ENCODE assay signal across 8 cellular contexts in the genomic region with DNA sequence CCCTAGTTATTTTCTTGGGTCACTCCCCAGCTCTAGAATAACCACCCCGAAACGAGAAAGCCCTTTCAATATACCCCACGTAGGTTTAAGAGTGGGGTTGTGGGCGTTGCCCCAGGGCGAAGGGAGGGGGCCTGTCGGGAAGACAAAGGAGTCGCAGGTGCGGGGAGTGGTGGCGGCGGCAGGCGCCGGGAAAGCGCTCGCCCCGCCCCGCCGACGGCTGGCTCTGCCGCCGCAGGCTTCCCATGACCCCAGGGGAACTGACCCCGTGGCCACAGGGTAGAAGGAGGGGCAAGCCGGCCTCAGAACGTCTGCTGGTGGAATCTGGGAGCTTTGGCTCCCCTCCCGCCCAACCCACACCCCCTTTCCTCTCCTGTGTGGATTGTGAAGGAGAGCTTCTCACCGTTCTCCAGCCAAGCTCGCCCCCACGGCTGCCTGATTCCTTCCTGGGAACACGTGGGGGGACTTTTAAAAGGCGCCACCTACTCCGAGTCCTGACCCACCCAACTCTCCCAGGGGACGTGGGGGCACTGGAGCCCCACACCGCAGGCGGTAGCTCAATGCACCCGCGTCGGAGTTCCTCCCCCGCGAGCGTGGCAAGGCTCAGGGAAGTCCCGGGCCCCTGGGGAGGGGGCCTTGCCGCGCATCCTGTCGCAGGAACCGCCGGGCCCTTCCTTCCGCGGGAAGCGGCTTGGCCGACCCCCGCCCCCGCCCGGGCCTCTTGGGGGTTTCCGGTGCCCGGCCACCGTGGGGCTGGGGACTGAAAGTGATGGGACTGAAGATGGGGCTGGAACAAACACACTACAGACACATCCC. TPM values are rescaled to one million over a fixed set of nuclear protein-coding genes. Genes with fewer than 3 reads are reported as not detected.
DNase-seq lines count a peak whose midpoint lies in the region; ATAC-seq and TF ChIP-seq lines count a peak whose summit lies in the region.

No MANE protein-coding gene starts in this region.

- peak overlapping the region; percentile 98 for H3K27ac Mint-ChIP-seq in endodermal cell

- H3K27me3 ChIP-seq in AG04450 (ENCODE audit: control insufficient read depth, insufficient read depth, low read length) (no peaks in the 10 kb centered on the region), endodermal cell (ENCODE audit: control insufficient read depth, insufficient read depth, low read length, poor library complexity, severe bottlenecking) (no peaks in the 10 kb centered on the region)

- H3K27ac ChIP-seq in AG04450 (ENCODE audit: low read depth, low read length) = peak overlapping the region; percentile 96
- H3K27ac ChIP-seq in endodermal cell (ENCODE audit: low read depth, low read length) = peak overlapping the region; percentile 97

- no peaks in the 10 kb centered on the region for H3K27me3 Mint-ChIP-seq in endodermal cell (ENCODE audit: insufficient read depth)

- peaks cover 6% of the 10 kb centered on the region; the same call in 1 of the 2 replicates for H3K9me3 ChIP-seq in AG04450 (ENCODE audit: control insufficient read depth, insufficient read depth, low read length)
- no peaks in the 10 kb centered on the region for H3K9me3 ChIP-seq in endodermal cell (ENCODE audit: control insufficient read depth, low read length)

- H3K9ac ChIP-seq in endodermal cell (ENCODE audit: extremely low read depth, low read length, poor library complexity, severe bottlenecking) = peak overlapping the region; percentile 99

- no peak for TF ChIP-seq CTCF in AG04450 (IDR thresholded peaks at IDR 0.05; ENCODE audit: low read depth, low read length)
- TF ChIP-seq CTCF in GM20000 (IDR thresholded peaks at IDR 0.05; ENCODE audit: extremely low read depth, missing control alignments) = no peak
- no peak for TF ChIP-seq CTCF in endodermal cell (conservative IDR thresholded peaks at IDR 0.05)

- POLR2A ChIA-PET in AG04450 (lab: Yijun Ruan, JAX) = interaction anchor here (0.5 to 2.5 kb wide), 9 partner anchors 8 to 432 kb away, joined by 3 to 37 read pairs (median 4); no protein-coding TSS in a partner anchor

- H3K36me3 Mint-ChIP-seq in endodermal cell (ENCODE audit: low read depth) = peaks cover 13% of the 10 kb centered on the region

- CTCF ChIA-PET in AG04450 (lab: Charles Lee) = interaction anchor here (0.8 to 1.8 kb wide), 4 partner anchors 24 to 178 kb away, joined by 3 to 6 read pairs (median 4); no protein-coding TSS in a partner anchor

- no peak for DNase-seq in AG04450 (ENCODE audit: low read depth, low spot score)
- DNase-seq in GM20000 (ENCODE audit: low spot score) = peak; percentile 74
- DNase-seq in NCI-H526 treated with DMSO at 0.1 percent for 48 hours (lab: John Stamatoyannopoulos, UW) = peak; percentile 57
- peak in 2 of 3 experiments; percentile 16 to 77 for DNase-seq in activated CD8-positive, alpha-beta memory T cell treated with anti-CD3 and anti-CD28 coated beads for 48 hours (ENCODE audit: low read depth in 2 of 3, low spot score in 2 of 3)
- peak; percentile 94 for DNase-seq in endodermal cell
- DNase-seq in mesenteric fat pad (ENCODE audit: low spot score) = peak; percentile 95
- DNase-seq in stimulated activated naive CD8-positive, alpha-beta T cell treated with anti-CD3 and anti-CD28 coated beads, Interleukin-15, Interleukin-2, amounts not matched to agents 100 U/mL and 50 U/mL, for 24 hours = peak; percentile 88

- WGBS in endodermal cell (ENCODE audit: insufficient coverage in 1 of 2, insufficient read length in 1 of 2), 2 experiments = 4 to 6% methylated on average over 12 to 53 of the region's 55 CpGs

- H3K4me3 Mint-ChIP-seq in endodermal cell = peak overlapping the region; percentile 100

- peaks cover 7% of the 10 kb centered on the region for H3K4me1 ChIP-seq in endodermal cell (ENCODE audit: control insufficient read depth, insufficient read depth, low read length)

- H3K36me3 ChIP-seq in endodermal cell (ENCODE audit: control insufficient read depth, insufficient read depth, low read length) = no peaks in the 10 kb centered on the region

- peak; percentile 4 for ATAC-seq in stimulated activated naive CD8-positive, alpha-beta T cell treated with anti-CD3 and anti-CD28 coated beads, Interleukin-15, Interleukin-2, amounts not matched to agents 100 U/mL and 50 U/mL, for 24 hours
- no peak for ATAC-seq in HG03469 (IDR thresholded peaks at IDR 0.05; ENCODE audit: unreplicated experiment)

- H3K4me3 ChIP-seq in AG04450 (ENCODE audit: low read depth, low read length) = peak overlapping the region; percentile 97
- peak overlapping the region; percentile 82 for H3K4me3 ChIP-seq in endodermal cell (ENCODE audit: low read length)

- H3K4me1 Mint-ChIP-seq in endodermal cell = peaks cover 7% of the 10 kb centered on the region

- H3K9me3 Mint-ChIP-seq in endodermal cell = no peaks in the 10 kb centered on the region

RNA-seq across cellular contexts. Expression of gene IER2, which starts 5.5 kb away (rescaled TPM):
- polyA plus RNA-seq in AG04450 (2011; rRNA removed) = 15.3 and 21.3 TPM in 2 replicates
- 8.1 and 10.7 TPM in 2 replicates for polyA minus RNA-seq in AG04450 (2011; rRNA and poly(A)+ RNA removed)
- total RNA-seq in endodermal cell (10 to 100 TPM; 55.3 to 66.6 TPM), mesenteric fat pad (229 TPM)
- polyA plus RNA-seq in endodermal cell (2013, experiment 1 of 2) = 51.9 TPM
- 52.6 TPM for polyA plus RNA-seq in endodermal cell (2013, experiment 2 of 2)

RNA-seq across cellular contexts. Expression of gene STX10, which starts 5.5 kb away (rescaled TPM):
- polyA plus RNA-seq in AG04450 (2011; rRNA removed) = 47.9 and 57.6 TPM in 2 replicates
- 56.7 and 83.9 TPM in 2 replicates for polyA minus RNA-seq in AG04450 (2011; rRNA and poly(A)+ RNA removed)
- total RNA-seq in endodermal cell (10 to 100 TPM; 30.8 to 34.8 TPM), mesenteric fat pad (45.4 TPM)
- polyA plus RNA-seq in endodermal cell (2013, experiment 1 of 2) = 44.8 TPM
- 42.4 TPM for polyA plus RNA-seq in endodermal cell (2013, experiment 2 of 2)

RNA-seq across cellular contexts. Expression of gene NACC1, which starts 37.6 kb away (rescaled TPM):
- polyA plus RNA-seq in AG04450 (2011; rRNA removed) = 43.4 and 76.4 TPM in 2 replicates
- 38.2 and 51.8 TPM in 2 replicates for polyA minus RNA-seq in AG04450 (2011; rRNA and poly(A)+ RNA removed)
- total RNA-seq in endodermal cell = 100 to 1,000 TPM; 164 to 172 TPM
- polyA plus RNA-seq in endodermal cell (2013, experiment 1 of 2) = 61.1 TPM
- polyA plus RNA-seq in endodermal cell (2013, experiment 2 of 2) = 53.8 TPM
- total RNA-seq in mesenteric fat pad = 45.2 TPM

RNA-seq across cellular contexts. Expression of gene TRMT1, which starts 39.1 kb away (rescaled TPM):
- polyA plus RNA-seq in AG04450 (2011; rRNA removed) = 17.3 and 21.0 TPM in 2 replicates
- 15.6 and 24.6 TPM in 2 replicates for polyA minus RNA-seq in AG04450 (2011; rRNA and poly(A)+ RNA removed)
- total RNA-seq in endodermal cell (10 to 100 TPM; 51.3 to 66.2 TPM), mesenteric fat pad (33.2 TPM)
- polyA plus RNA-seq in endodermal cell (2013, experiment 1 of 2) = 37.5 TPM
- 35.3 TPM for polyA plus RNA-seq in endodermal cell (2013, experiment 2 of 2)

RNA-seq across cellular contexts. Expression of gene LYL1, which starts 53.0 kb away (rescaled TPM):
- polyA plus RNA-seq in AG04450 (2011; rRNA removed) = 0.11 and 0.29 TPM in 2 replicates
- 0.14 and 0.17 TPM in 2 replicates for polyA minus RNA-seq in AG04450 (2011; rRNA and poly(A)+ RNA removed)
- total RNA-seq in endodermal cell = 1 to 10 TPM; 1.9 to 2.0 TPM
- polyA plus RNA-seq in endodermal cell (2013, experiment 1 of 2) = 1.00 TPM
- 1.1 TPM for polyA plus RNA-seq in endodermal cell (2013, experiment 2 of 2)
- total RNA-seq in mesenteric fat pad = 11.5 TPM
